ENCODE assay signal across 22 cellular contexts in genomic region chr2:120853294-120854013, GRCh38.
"Had no signal": no experiment of that assay in that cellular context is flagged by ENCODE, and none has a peak within 500 bp of the region (broad histone marks: within the 10 kb centered on the region; RNA-seq: fewer than 3 reads in every experiment).

No MANE protein-coding gene starts in this region.

- H3K36me3 Mint-ChIP-seq: activated naive CD8-positive, alpha-beta T cell; immature natural killer cell; naive thymus-derived CD4-positive, alpha-beta T cell had no signal

- H3K9ac ChIP-seq: neural progenitor cell had no signal

- H3K4me1 ChIP-seq: body of pancreas had no signal

- H3K27ac ChIP-seq: body of pancreas, cardiac muscle cell, heart left ventricle, neural progenitor cell, tibial nerve had no signal

- H3K27ac Mint-ChIP-seq: activated CD4-positive, alpha-beta memory T cell treated with anti-CD3 and anti-CD28 coated beads, Interleukin-2, amount 10 ng/mL, durations not matched to agents 7 days and 5 days; activated CD4-positive, alpha-beta T cell treated with anti-CD3 and anti-CD28 coated beads, Interleukin-2, amount 10 ng/mL, durations not matched to agents 7 days and 5 days; activated naive CD8-positive, alpha-beta T cell; activated T-cell treated with anti-CD3 and anti-CD28 coated beads, Interleukin-2, amount 50 U/mL, for 24 hours; effector memory CD8-positive, alpha-beta T cell; immature natural killer cell; naive thymus-derived CD4-positive, alpha-beta T cell had no signal

- H3K4me3 ChIP-seq: body of pancreas, cardiac muscle cell, heart left ventricle, neural progenitor cell, tibial nerve had no signal

- ATAC-seq: body of pancreas; effector memory CD8-positive, alpha-beta T cell; heart left ventricle; naive thymus-derived CD4-positive, alpha-beta T cell had no signal

- H3K27me3 ChIP-seq: body of pancreas, cardiac muscle cell, heart left ventricle, neural progenitor cell, tibial nerve had no signal

- H3K4me2 ChIP-seq: neural progenitor cell had no signal

- DNase-seq: activated CD4-positive, alpha-beta memory T cell treated with anti-CD3 and anti-CD28 coated beads, Interleukin-2, amount 10 ng/mL, durations not matched to agents 7 days and 5 days; activated CD4-positive, alpha-beta T cell treated with anti-CD3 and anti-CD28 coated beads for 1 hour; activated CD4-positive, alpha-beta T cell treated with anti-CD3 and anti-CD28 coated beads, Interleukin-2, amount 10 ng/mL, durations not matched to agents 7 days and 5 days; activated CD8-positive, alpha-beta memory T cell treated with anti-CD3 and anti-CD28 coated beads, Interleukin-2, amount 50 U/mL, for 48 hours; activated naive CD4-positive, alpha-beta T cell treated with Interleukin-2 at 50 U/mL for 16 hours; activated T-cell treated with anti-CD3 and anti-CD28 coated beads, Interleukin-2, amount 50 U/mL, for 24 hours; anterior cingulate cortex; cortex of kidney; effector memory CD8-positive, alpha-beta T cell; hypothalamus; immature natural killer cell; kidney; midbrain; naive thymus-derived CD4-positive, alpha-beta T cell; stimulated activated naive CD4-positive, alpha-beta T cell treated with Interleukin-2 at 50 U/mL for 16 hours; T-helper 2 cell had no signal

- H3K9me3 Mint-ChIP-seq: activated CD4-positive, alpha-beta memory T cell treated with anti-CD3 and anti-CD28 coated beads, Interleukin-2, amount 10 ng/mL, durations not matched to agents 7 days and 5 days; activated CD4-positive, alpha-beta T cell treated with anti-CD3 and anti-CD28 coated beads, Interleukin-2, amount 10 ng/mL, durations not matched to agents 7 days and 5 days had no signal

- H3K4me3 Mint-ChIP-seq: activated CD4-positive, alpha-beta memory T cell treated with anti-CD3 and anti-CD28 coated beads, Interleukin-2, amount 10 ng/mL, durations not matched to agents 7 days and 5 days; activated CD4-positive, alpha-beta T cell treated with anti-CD3 and anti-CD28 coated beads, Interleukin-2, amount 10 ng/mL, durations not matched to agents 7 days and 5 days; activated naive CD8-positive, alpha-beta T cell; activated T-cell treated with anti-CD3 and anti-CD28 coated beads, Interleukin-2, amount 50 U/mL, for 24 hours; effector memory CD8-positive, alpha-beta T cell; immature natural killer cell; naive thymus-derived CD4-positive, alpha-beta T cell; neural progenitor cell had no signal

- H2AFZ ChIP-seq: neural progenitor cell had no signal

- H3K36me3 ChIP-seq: cardiac muscle cell, heart left ventricle, neural progenitor cell, tibial nerve had no signal

- H3K27me3 Mint-ChIP-seq: activated CD4-positive, alpha-beta memory T cell treated with anti-CD3 and anti-CD28 coated beads, Interleukin-2, amount 10 ng/mL, durations not matched to agents 7 days and 5 days; activated CD4-positive, alpha-beta T cell treated with anti-CD3 and anti-CD28 coated beads, Interleukin-2, amount 10 ng/mL, durations not matched to agents 7 days and 5 days; activated naive CD8-positive, alpha-beta T cell; activated T-cell treated with anti-CD3 and anti-CD28 coated beads, Interleukin-2, amount 50 U/mL, for 24 hours had no signal

- H3K4me1 Mint-ChIP-seq: activated CD4-positive, alpha-beta memory T cell treated with anti-CD3 and anti-CD28 coated beads, Interleukin-2, amount 10 ng/mL, durations not matched to agents 7 days and 5 days; activated CD4-positive, alpha-beta T cell treated with anti-CD3 and anti-CD28 coated beads, Interleukin-2, amount 10 ng/mL, durations not matched to agents 7 days and 5 days; immature natural killer cell; naive thymus-derived CD4-positive, alpha-beta T cell had no signal
